ENCODE assay signal across 1 cellular context in the genomic region with DNA sequence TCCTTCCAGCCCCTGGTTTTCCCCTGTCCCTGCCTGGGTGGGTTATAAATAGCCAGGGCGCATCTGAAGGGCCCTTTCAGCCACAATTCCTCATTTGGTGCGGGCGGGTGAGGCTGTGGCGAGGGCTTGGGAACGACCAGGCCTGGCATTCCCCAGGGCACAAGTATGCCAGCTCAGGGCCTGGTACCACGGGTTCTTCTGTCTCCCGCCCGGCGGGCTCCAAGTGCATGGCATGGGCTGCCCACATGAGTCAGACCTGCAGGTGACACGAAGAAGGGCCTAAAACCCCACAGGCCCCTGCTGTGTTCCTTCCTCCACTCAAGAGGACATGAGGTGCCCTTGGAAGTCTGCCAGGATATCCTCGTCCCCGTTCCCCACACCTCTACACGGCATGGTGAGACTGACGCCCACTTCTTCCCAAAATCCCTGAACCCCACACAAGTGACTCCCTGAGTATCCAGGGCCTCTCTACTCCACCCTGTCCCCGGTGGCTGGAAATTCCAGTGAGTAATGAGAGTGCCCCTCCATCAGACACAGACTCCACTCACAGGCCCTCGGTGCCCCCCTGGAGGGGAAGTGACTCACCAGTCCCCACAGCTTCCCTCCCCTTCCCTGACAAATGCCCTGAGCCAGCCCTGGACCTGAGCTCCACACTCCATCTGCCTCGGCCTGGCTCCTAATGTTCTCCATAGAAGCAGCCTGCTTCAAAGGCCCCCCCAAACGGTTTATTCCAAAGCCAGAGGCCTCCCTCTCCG.
TF ChIP-seq lines count a peak whose summit lies in the region.

No MANE protein-coding gene starts in this region.

TF ChIP-seq in HepG2, 621 proteins besides CTCF, POLR2A, EP300 and RAD21 (continued from another document and continues in another):
- TF ChIP-seq SAP130 (CRISPR knock-in tag; IDR thresholded peaks at IDR 0.05; ENCODE audit: low read depth), result peak; percentile 62
- no peak for TF ChIP-seq ZC3H4 (CRISPR knock-in tag; IDR thresholded peaks at IDR 0.05; ENCODE audit: borderline replicate concordance)
- TF ChIP-seq, protein P1, sequence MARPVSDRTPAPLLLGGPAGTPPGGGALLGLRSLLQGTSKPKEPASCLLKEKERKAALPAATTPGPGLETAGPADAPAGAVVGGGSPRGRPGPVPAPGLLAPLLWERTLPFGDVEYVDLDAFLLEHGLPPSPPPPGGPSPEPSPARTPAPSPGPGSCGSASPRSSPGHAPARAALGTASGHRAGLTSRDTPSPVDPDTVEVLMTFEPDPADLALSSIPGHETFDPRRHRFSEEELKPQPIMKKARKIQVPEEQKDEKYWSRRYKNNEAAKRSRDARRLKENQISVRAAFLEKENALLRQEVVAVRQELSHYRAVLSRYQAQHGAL (CRISPR knock-in tag; IDR thresholded peaks at IDR 0.05; ENCODE audit: not compliant biosample characterization), result no peak
- TF ChIP-seq, protein P2, sequence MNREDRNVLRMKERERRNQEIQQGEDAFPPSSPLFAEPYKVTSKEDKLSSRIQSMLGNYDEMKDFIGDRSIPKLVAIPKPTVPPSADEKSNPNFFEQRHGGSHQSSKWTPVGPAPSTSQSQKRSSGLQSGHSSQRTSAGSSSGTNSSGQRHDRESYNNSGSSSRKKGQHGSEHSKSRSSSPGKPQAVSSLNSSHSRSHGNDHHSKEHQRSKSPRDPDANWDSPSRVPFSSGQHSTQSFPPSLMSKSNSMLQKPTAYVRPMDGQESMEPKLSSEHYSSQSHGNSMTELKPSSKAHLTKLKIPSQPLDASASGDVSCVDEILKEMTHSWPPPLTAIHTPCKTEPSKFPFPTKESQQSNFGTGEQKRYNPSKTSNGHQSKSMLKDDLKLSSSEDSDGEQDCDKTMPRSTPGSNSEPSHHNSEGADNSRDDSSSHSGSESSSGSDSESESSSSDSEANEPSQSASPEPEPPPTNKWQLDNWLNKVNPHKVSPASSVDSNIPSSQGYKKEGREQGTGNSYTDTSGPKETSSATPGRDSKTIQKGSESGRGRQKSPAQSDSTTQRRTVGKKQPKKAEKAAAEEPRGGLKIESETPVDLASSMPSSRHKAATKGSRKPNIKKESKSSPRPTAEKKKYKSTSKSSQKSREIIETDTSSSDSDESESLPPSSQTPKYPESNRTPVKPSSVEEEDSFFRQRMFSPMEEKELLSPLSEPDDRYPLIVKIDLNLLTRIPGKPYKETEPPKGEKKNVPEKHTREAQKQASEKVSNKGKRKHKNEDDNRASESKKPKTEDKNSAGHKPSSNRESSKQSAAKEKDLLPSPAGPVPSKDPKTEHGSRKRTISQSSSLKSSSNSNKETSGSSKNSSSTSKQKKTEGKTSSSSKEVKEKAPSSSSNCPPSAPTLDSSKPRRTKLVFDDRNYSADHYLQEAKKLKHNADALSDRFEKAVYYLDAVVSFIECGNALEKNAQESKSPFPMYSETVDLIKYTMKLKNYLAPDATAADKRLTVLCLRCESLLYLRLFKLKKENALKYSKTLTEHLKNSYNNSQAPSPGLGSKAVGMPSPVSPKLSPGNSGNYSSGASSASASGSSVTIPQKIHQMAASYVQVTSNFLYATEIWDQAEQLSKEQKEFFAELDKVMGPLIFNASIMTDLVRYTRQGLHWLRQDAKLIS (CRISPR knock-in tag; IDR thresholded peaks at IDR 0.05), result no peak
- no peak for TF ChIP-seq ZNF660 (CRISPR knock-in tag; IDR thresholded peaks at IDR 0.05; ENCODE audit: borderline replicate concordance, low read depth)
- TF ChIP-seq ZNF333 (CRISPR knock-in tag; IDR thresholded peaks at IDR 0.05; ENCODE audit: borderline replicate concordance), result no peak
- TF ChIP-seq KDM3A (CRISPR knock-in tag; IDR thresholded peaks at IDR 0.05; ENCODE audit: low read depth), result no peak
- no peak for TF ChIP-seq HCFC1 (IDR thresholded peaks at IDR 0.05; ENCODE audit: low read depth, low read length)
- TF ChIP-seq PLRG1 (conservative IDR thresholded peaks at IDR 0.05), result no peak
- TF ChIP-seq RBAK (CRISPR knock-in tag; IDR thresholded peaks at IDR 0.05), result no peak
- no peak for TF ChIP-seq ZNF737 (CRISPR knock-in tag; IDR thresholded peaks at IDR 0.05; ENCODE audit: borderline replicate concordance)
- no peak for TF ChIP-seq MED13 (CRISPR knock-in tag; IDR thresholded peaks at IDR 0.05)
- TF ChIP-seq ATF5 (CRISPR knock-in tag; IDR thresholded peaks at IDR 0.05; ENCODE audit: low read depth), result no peak
- no peak for TF ChIP-seq ZGPAT (CRISPR knock-in tag; IDR thresholded peaks at IDR 0.05)
- TF ChIP-seq, protein P3, sequence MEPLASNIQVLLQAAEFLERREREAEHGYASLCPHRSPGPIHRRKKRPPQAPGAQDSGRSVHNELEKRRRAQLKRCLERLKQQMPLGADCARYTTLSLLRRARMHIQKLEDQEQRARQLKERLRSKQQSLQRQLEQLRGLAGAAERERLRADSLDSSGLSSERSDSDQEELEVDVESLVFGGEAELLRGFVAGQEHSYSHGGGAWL (CRISPR knock-in tag; IDR thresholded peaks at IDR 0.05), result no peak
- TF ChIP-seq KDM2A (CRISPR knock-in tag; IDR thresholded peaks at IDR 0.05; ENCODE audit: borderline replicate concordance, low read depth), result peak; percentile 19; the same call in 1 of the 2 replicates
- no peak for TF ChIP-seq THAP7 (CRISPR knock-in tag; IDR thresholded peaks at IDR 0.05)
- TF ChIP-seq ISL2 (CRISPR knock-in tag; IDR thresholded peaks at IDR 0.05), result no peak
- no peak for TF ChIP-seq ZNF7 (CRISPR knock-in tag; IDR thresholded peaks at IDR 0.05)
- TF ChIP-seq JUN (CRISPR knock-in tag; IDR thresholded peaks at IDR 0.05), result no peak
- no peak for TF ChIP-seq ZNF235 (CRISPR knock-in tag; IDR thresholded peaks at IDR 0.05; ENCODE audit: borderline replicate concordance)
- no peak for TF ChIP-seq AKNA (CRISPR knock-in tag; IDR thresholded peaks at IDR 0.05; ENCODE audit: borderline replicate concordance)
- no peak for TF ChIP-seq PHB2 (IDR thresholded peaks at IDR 0.05; ENCODE audit: partially characterized antibody)
- TF ChIP-seq PLSCR1 (CRISPR knock-in tag; IDR thresholded peaks at IDR 0.05; ENCODE audit: borderline replicate concordance), result no peak
- no peak for TF ChIP-seq TOPORS (CRISPR knock-in tag; IDR thresholded peaks at IDR 0.05)
- no peak for TF ChIP-seq ZFP36 (IDR thresholded peaks at IDR 0.05; ENCODE audit: borderline replicate concordance, low read depth, low read length, partially characterized antibody)
- TF ChIP-seq ZNF510 (CRISPR knock-in tag; IDR thresholded peaks at IDR 0.05; ENCODE audit: low read depth), result 0 out of 2 replicates have a peak, but pooled peaks have one; percentile 49
- TF ChIP-seq ZNF556 (CRISPR knock-in tag; IDR thresholded peaks at IDR 0.05; ENCODE audit: borderline replicate concordance), result 0 out of 2 replicates have a peak, but pooled peaks have one; percentile 30
- TF ChIP-seq ZNF34 (CRISPR knock-in tag; IDR thresholded peaks at IDR 0.05; ENCODE audit: borderline replicate concordance), result no peak
- TF ChIP-seq ZFP37 (CRISPR knock-in tag; IDR thresholded peaks at IDR 0.05; ENCODE audit: borderline replicate concordance), result no peak
- TF ChIP-seq, protein P4, sequence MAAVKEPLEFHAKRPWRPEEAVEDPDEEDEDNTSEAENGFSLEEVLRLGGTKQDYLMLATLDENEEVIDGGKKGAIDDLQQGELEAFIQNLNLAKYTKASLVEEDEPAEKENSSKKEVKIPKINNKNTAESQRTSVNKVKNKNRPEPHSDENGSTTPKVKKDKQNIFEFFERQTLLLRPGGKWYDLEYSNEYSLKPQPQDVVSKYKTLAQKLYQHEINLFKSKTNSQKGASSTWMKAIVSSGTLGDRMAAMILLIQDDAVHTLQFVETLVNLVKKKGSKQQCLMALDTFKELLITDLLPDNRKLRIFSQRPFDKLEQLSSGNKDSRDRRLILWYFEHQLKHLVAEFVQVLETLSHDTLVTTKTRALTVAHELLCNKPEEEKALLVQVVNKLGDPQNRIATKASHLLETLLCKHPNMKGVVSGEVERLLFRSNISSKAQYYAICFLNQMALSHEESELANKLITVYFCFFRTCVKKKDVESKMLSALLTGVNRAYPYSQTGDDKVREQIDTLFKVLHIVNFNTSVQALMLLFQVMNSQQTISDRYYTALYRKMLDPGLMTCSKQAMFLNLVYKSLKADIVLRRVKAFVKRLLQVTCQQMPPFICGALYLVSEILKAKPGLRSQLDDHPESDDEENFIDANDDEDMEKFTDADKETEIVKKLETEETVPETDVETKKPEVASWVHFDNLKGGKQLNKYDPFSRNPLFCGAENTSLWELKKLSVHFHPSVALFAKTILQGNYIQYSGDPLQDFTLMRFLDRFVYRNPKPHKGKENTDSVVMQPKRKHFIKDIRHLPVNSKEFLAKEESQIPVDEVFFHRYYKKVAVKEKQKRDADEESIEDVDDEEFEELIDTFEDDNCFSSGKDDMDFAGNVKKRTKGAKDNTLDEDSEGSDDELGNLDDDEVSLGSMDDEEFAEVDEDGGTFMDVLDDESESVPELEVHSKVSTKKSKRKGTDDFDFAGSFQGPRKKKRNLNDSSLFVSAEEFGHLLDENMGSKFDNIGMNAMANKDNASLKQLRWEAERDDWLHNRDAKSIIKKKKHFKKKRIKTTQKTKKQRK (IDR thresholded peaks at IDR 0.05; ENCODE audit: low read length), result no peak
- TF ChIP-seq ELF1 (CRISPR knock-in tag; IDR thresholded peaks at IDR 0.05), result no peak
- no peak for TF ChIP-seq ZNF326 (CRISPR knock-in tag; IDR thresholded peaks at IDR 0.05; ENCODE audit: borderline replicate concordance)
- TF ChIP-seq ZNF234 (CRISPR knock-in tag; conservative IDR thresholded peaks at IDR 0.05), result no peak
- TF ChIP-seq HDAC2 (CRISPR knock-in tag; IDR thresholded peaks at IDR 0.05), result no peak
- 0 out of 2 replicates have a peak, but pooled peaks have one; percentile 6 for TF ChIP-seq PHF21A (CRISPR knock-in tag; IDR thresholded peaks at IDR 0.05)
- no peak; the same call in 1 of the 2 replicates for TF ChIP-seq ZNF263 (CRISPR knock-in tag; IDR thresholded peaks at IDR 0.05)
- no peak for TF ChIP-seq ZNF800 (CRISPR knock-in tag; IDR thresholded peaks at IDR 0.05)
